1 cellular context compared by ENCODE assay signal in genomic region chr10:44963772-44964633, GRCh38.
TF ChIP-seq lines count a peak whose summit lies in the region.

No MANE protein-coding gene starts in this region.

TF ChIP-seq in HepG2, 621 proteins besides CTCF, POLR2A, EP300 and RAD21 (continued from another document):
- TF ChIP-seq HNF4G (IDR thresholded peaks at IDR 0.05; ENCODE audit: borderline replicate concordance, low read depth, low read length) (peak; percentile 21; the same call in 1 of the 2 replicates), HNF4G (CRISPR knock-in tag; IDR thresholded peaks at IDR 0.05; ENCODE audit: borderline replicate concordance, low read depth) (no peak), NCOA1 (CRISPR knock-in tag; IDR thresholded peaks at IDR 0.05) (peak; percentile 54; the same call in 1 of the 2 replicates), MYPOP (CRISPR knock-in tag; IDR thresholded peaks at IDR 0.05) (0 out of 2 replicates have a peak, but pooled peaks have one; percentile 31), ZNF510 (CRISPR knock-in tag; IDR thresholded peaks at IDR 0.05; ENCODE audit: low read depth) (no peak), KDM5A (IDR thresholded peaks at IDR 0.05; ENCODE audit: borderline replicate concordance, low read length) (peak; percentile 26; the same call in 1 of the 2 replicates), ERF (CRISPR knock-in tag; IDR thresholded peaks at IDR 0.05) (no peak; the same call in 1 of the 2 replicates), HOXA7 (CRISPR knock-in tag; IDR thresholded peaks at IDR 0.05) (no peak), KLF15 (CRISPR knock-in tag; IDR thresholded peaks at IDR 0.05; ENCODE audit: borderline replicate concordance) (no peak), MEIS1 (CRISPR knock-in tag; IDR thresholded peaks at IDR 0.05; ENCODE audit: borderline replicate concordance) (peak; percentile 43; the same call in 1 of the 2 replicates), NRL (CRISPR knock-in tag; IDR thresholded peaks at IDR 0.05; ENCODE audit: borderline replicate concordance) (peak; percentile 66; the same call in 1 of the 2 replicates), ARID2 (CRISPR knock-in tag; IDR thresholded peaks at IDR 0.05; ENCODE audit: borderline replicate concordance) (no peak), MIER3 (CRISPR knock-in tag; IDR thresholded peaks at IDR 0.05; ENCODE audit: borderline replicate concordance) (no peak; the same call in 1 of the 2 replicates), HMGXB3 (CRISPR knock-in tag; IDR thresholded peaks at IDR 0.05; ENCODE audit: borderline replicate concordance) (peak; percentile 19; the same call in 1 of the 2 replicates), ARHGAP35 (CRISPR knock-in tag; IDR thresholded peaks at IDR 0.05; ENCODE audit: borderline replicate concordance) (0 out of 2 replicates have a peak, but pooled peaks have one; percentile 41)
- TF ChIP-seq, protein P1, sequence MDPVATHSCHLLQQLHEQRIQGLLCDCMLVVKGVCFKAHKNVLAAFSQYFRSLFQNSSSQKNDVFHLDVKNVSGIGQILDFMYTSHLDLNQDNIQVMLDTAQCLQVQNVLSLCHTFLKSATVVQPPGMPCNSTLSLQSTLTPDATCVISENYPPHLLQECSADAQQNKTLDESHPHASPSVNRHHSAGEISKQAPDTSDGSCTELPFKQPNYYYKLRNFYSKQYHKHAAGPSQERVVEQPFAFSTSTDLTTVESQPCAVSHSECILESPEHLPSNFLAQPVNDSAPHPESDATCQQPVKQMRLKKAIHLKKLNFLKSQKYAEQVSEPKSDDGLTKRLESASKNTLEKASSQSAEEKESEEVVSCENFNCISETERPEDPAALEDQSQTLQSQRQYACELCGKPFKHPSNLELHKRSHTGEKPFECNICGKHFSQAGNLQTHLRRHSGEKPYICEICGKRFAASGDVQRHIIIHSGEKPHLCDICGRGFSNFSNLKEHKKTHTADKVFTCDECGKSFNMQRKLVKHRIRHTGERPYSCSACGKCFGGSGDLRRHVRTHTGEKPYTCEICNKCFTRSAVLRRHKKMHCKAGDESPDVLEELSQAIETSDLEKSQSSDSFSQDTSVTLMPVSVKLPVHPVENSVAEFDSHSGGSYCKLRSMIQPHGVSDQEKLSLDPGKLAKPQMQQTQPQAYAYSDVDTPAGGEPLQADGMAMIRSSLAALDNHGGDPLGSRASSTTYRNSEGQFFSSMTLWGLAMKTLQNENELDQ (CRISPR knock-in tag; IDR thresholded peaks at IDR 0.05; ENCODE audit: borderline replicate concordance) = no peak
